22 cellular contexts compared by ENCODE assay signal in the genomic region with DNA sequence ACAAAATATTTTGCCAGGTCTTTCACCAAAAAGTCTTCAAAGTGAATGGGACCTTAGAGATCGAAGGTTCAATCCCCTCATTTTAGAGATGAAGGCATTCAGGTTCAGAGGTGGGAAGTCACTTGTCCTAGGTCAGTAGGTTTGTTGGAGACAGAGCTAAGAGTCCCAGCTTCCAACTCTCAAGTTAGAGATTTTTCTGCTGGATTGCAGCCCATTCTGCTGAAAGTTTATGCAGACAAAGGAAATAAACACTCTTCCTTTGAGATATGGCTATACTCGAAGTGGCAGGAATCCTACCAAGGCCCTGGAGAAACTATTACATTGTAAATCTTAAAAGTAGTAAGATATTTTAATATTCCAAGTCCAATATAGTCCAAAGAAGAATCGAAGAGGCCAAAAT.
DNase-seq lines count a peak whose midpoint lies in the region; ATAC-seq, FAIRE-seq and TF ChIP-seq lines count a peak whose summit lies in the region.
"Had no signal": no experiment of that assay in that cellular context is flagged by ENCODE, and none has a peak within 500 bp of the region (broad histone marks: within the 10 kb centered on the region; RNA-seq: fewer than 3 reads in every experiment).

No MANE protein-coding gene starts in this region.

- TF ChIP-seq POLR2A in testis (IDR thresholded peaks at IDR 0.05), result no peak

- DNase-seq in fibroblast of pulmonary artery (ENCODE audit: low read depth), result peak; percentile 13
- DNase-seq in testis, result peak; percentile 29
- no peak for DNase-seq in NCI-H526 (lab: John Stamatoyannopoulos, UW)
- DNase-seq in NCI-H2107 treated with DMSO at 0.1 percent for 48 hours (lab: John Stamatoyannopoulos, UW; ENCODE audit: unreplicated experiment), result no peak
- DNase-seq: Calu3, DMS79 treated with DMSO at 0.1 percent for 48 hours, Kasumi-1, NCI-H1092 treated with DMSO at 0.1 percent for 48 hours, NCI-H1436, NCI-H187, NCI-H2081 treated with DMSO at 0.1 percent for 48 hours, NCI-H2171 treated with DMSO at 0.1 percent for 48 hours, NCI-H345, NCI-H524, NCI-H774, SIG-M5 had no signal

- no peak for TF ChIP-seq CTCF in fibroblast of pulmonary artery (IDR thresholded peaks at IDR 0.05; ENCODE audit: low read length, missing control alignments)
- no peak for TF ChIP-seq CTCF in liver (IDR thresholded peaks at IDR 0.05; ENCODE audit: low read depth, low read length, missing input control)
- no peak for TF ChIP-seq CTCF in testis (IDR thresholded peaks at IDR 0.05)

- H3K9me3 ChIP-seq in liver (ENCODE audit: control insufficient read depth in 4 of 4, low read length in 3 of 4), result no peaks in the 10 kb centered on the region
- no peaks in the 10 kb centered on the region for H3K9me3 ChIP-seq in testis

- H3K27ac ChIP-seq in liver (ENCODE audit: low read depth in 1 of 2, low read length in 2 of 2) (peak overlapping the region; percentile 63 to 70), testis (no peak overlapping the region)
- H3K27ac ChIP-seq: HL-60 had no signal

- peaks cover 3 to 36% (median 27%) of the 10 kb centered on the region in 4 donors for H3K4me1 ChIP-seq in liver (ENCODE audit: control insufficient read depth in 4 of 4, insufficient read depth in 4 of 4, low read length in 3 of 4)
- peaks cover 12% of the 10 kb centered on the region for H3K4me1 ChIP-seq in testis

- no peak overlapping the region for H3K9ac ChIP-seq in liver (ENCODE audit: low read depth in 1 of 2, low read length in 2 of 2)

- no peaks in the 10 kb centered on the region for H3K27me3 ChIP-seq in liver (ENCODE audit: control insufficient read depth in 4 of 4, insufficient read depth in 4 of 4, low read length in 3 of 4)
- H3K27me3 ChIP-seq in testis, result no peaks in the 10 kb centered on the region

- no peak for TF ChIP-seq RAD21 in liver (IDR thresholded peaks at IDR 0.05)

- no peak for ATAC-seq in HG02571 (IDR thresholded peaks at IDR 0.05; ENCODE audit: unreplicated experiment)
- ATAC-seq: HCT116 had no signal

- H3K36me3 ChIP-seq in liver (ENCODE audit: control insufficient read depth in 4 of 4, insufficient read depth in 3 of 4, low read depth in 1 of 4, low read length in 3 of 4) (no peaks in the 10 kb centered on the region), testis (ENCODE audit: low read depth, missing control alignments) (no peaks in the 10 kb centered on the region)

- 37% methylated on average over 3 of the region's 3 CpGs for WGBS in liver
- WGBS in testis, 2 donors, result 35 to 49% methylated on average over 3 of the region's 3 CpGs

- intact Hi-C loops in testis (cut with DNase I; ENCODE audit: low total_unique reads), result no loop called here

- FAIRE-seq in TTC549 (lab: Jason Lieb, UNC), result peak; percentile 99
- FAIRE-seq: RCC 7860 had no signal

- H3K4me3 ChIP-seq in fibroblast of pulmonary artery (replicated peaks; ENCODE audit: low read depth, low read length) (no peak overlapping the region), liver (ENCODE audit: low read depth in 1 of 3, low read length in 3 of 3) (no peak overlapping the region), testis (no peak overlapping the region)

TF ChIP-seq in liver, 16 proteins besides CTCF, POLR2A, EP300 and RAD21:
- TF ChIP-seq YY1 (IDR thresholded peaks at IDR 0.05), result no peak

Comparison
In these comparisons a context has a peak if more than half of its experiments do, and no peak if none do; other contexts are left out.
1. DNase-seq: peak in fibroblast of pulmonary artery (single experiment) and testis (single experiment); none in NCI-H526 (0 of 2) and NCI-H2107 treated with DMSO at 0.1 percent for 48 hours (single experiment).
2. H3K27ac ChIP-seq: peak in liver (2 of 2); none in testis (0 of 2).